25 cellular contexts compared by ENCODE assay signal in genomic region chr5:119037496-119038215, GRCh38. TPM values are rescaled to one million over a fixed set of nuclear protein-coding genes. Genes with fewer than 3 reads are reported as not detected.
A peak's percentile ranks its signal among the peaks of the same experiment; 100 is the strongest.
DNase-seq lines count a peak whose midpoint lies in the region; ATAC-seq, FAIRE-seq and TF ChIP-seq lines count a peak whose summit lies in the region.
"Had no signal": no experiment of that assay in that cellular context is flagged by ENCODE, and none has a peak within 500 bp of the region (broad histone marks: within the 10 kb centered on the region; RNA-seq: fewer than 3 reads in every experiment).

No MANE protein-coding gene starts in this region.

- H2BK5ac ChIP-seq in trophoblast cell (ENCODE audit: low read depth, low read length, poor library complexity) (no peak overlapping the region), neuronal stem cell (ENCODE audit: low read length) (no peak overlapping the region)

- no peak overlapping the region for H2AFZ ChIP-seq in PC-3 (ENCODE audit: low read length)
- H2AFZ ChIP-seq in trophoblast cell (ENCODE audit: insufficient read depth, low read length, poor library complexity), result no peak overlapping the region
- H2AFZ ChIP-seq in neuronal stem cell (ENCODE audit: low read length), result no peak overlapping the region
- H2AFZ ChIP-seq: parathyroid adenoma had no signal

- no peak for TF ChIP-seq POLR2A in thyroid gland (IDR thresholded peaks at IDR 0.05)

- intact Hi-C loops in Calu3 (cut with micrococcal nuclease; ENCODE audit: unreplicated experiment) (no loop called here), PC-3 (cut with micrococcal nuclease) (loop anchor here (2.0 kb wide), 2 partner anchors 15 to 33 kb away; partner anchors contain the start of gene DMXL1), thyroid gland (cut with DNase I) (no loop called here)

- H3K79me2 ChIP-seq in PC-3 (ENCODE audit: low read length) (no peaks in the 10 kb centered on the region), trophoblast cell (ENCODE audit: control insufficient read depth, insufficient read depth, low read length, poor library complexity) (no peaks in the 10 kb centered on the region)
- H3K79me2 ChIP-seq: parathyroid adenoma had no signal

- H3K4me1 Mint-ChIP-seq in Calu3 (ENCODE audit: low read depth, unreplicated experiment), result no peaks in the 10 kb centered on the region

- H4K20me1 ChIP-seq in PC-3 (ENCODE audit: low read length), result no peaks in the 10 kb centered on the region

- no peak overlapping the region for H2AK5ac ChIP-seq in trophoblast cell (ENCODE audit: low read length)
- no peak overlapping the region for H2AK5ac ChIP-seq in neuronal stem cell (ENCODE audit: low read depth, low read length)

- H2BK15ac ChIP-seq in neuronal stem cell (ENCODE audit: low read length), result no peak overlapping the region

- ATAC-seq in PC-3, result peak; percentile 58
- ATAC-seq: naive thymus-derived CD8-positive, alpha-beta T cell; stimulated activated naive B cell treated with anti-CD40 and anti-IgM and Interleukin-4, amounts not matched to agents 10 μg/mL and 1 μg/mL and 100 μg/mL, for 72 hours had no signal

- H3K4me1 ChIP-seq in PC-3 (ENCODE audit: insufficient read depth, low read length) (peaks cover 19% of the 10 kb centered on the region), trophoblast cell (ENCODE audit: control insufficient read depth in 1 of 2, insufficient read depth in 2 of 2, low read length in 2 of 2) (no peaks in the 10 kb centered on the region), neuronal stem cell (ENCODE audit: control insufficient read depth in 2 of 2, insufficient read depth in 1 of 2, low read depth in 1 of 2, low read length in 2 of 2) (no peaks in the 10 kb centered on the region), thyroid gland (no peaks in the 10 kb centered on the region)
- H3K4me1 ChIP-seq: parathyroid adenoma had no signal

- no peaks in the 10 kb centered on the region for H3K36me3 Mint-ChIP-seq in Calu3 (ENCODE audit: insufficient read depth, unreplicated experiment)
- H3K36me3 Mint-ChIP-seq: naive thymus-derived CD8-positive, alpha-beta T cell had no signal

- H3K27ac Mint-ChIP-seq in Calu3 (ENCODE audit: unreplicated experiment), result no peak overlapping the region
- H3K27ac Mint-ChIP-seq: stimulated activated naive B cell treated with anti-CD40 and anti-IgM and Interleukin-4, amounts not matched to agents 10 μg/mL and 1 μg/mL and 100 μg/mL, for 72 hours had no signal

- no peak for FAIRE-seq in RCC 7860 (lab: Jason Lieb, UNC)
- FAIRE-seq: H54, HTR-8/SVneo had no signal

- H3K36me3 ChIP-seq in PC-3 (ENCODE audit: low read depth, low read length), result no peaks in the 10 kb centered on the region
- no peaks in the 10 kb centered on the region for H3K36me3 ChIP-seq in trophoblast cell (ENCODE audit: control insufficient read depth in 1 of 2, insufficient read depth in 2 of 2, low read length in 2 of 2)
- H3K36me3 ChIP-seq in neuronal stem cell (replicated peaks in 1 of 2; ENCODE audit: control insufficient read depth in 2 of 2, insufficient read depth in 2 of 2, low read length in 2 of 2), result no peaks in the 10 kb centered on the region
- H3K36me3 ChIP-seq in thyroid gland, result no peaks in the 10 kb centered on the region

- H3K23ac ChIP-seq in trophoblast cell (ENCODE audit: low read length), result no peak overlapping the region
- H3K23ac ChIP-seq in neuronal stem cell (ENCODE audit: low read depth, low read length, poor library complexity), result no peak overlapping the region

- H2BK12ac ChIP-seq in trophoblast cell (ENCODE audit: low read length), result no peak overlapping the region
- no peak overlapping the region for H2BK12ac ChIP-seq in neuronal stem cell (ENCODE audit: low read length)

- no peaks in the 10 kb centered on the region for H3K9me2 ChIP-seq in PC-3 (replicated peaks; ENCODE audit: low read length)

- WGBS in trophoblast cell (ENCODE audit: extremely low coverage, insufficient coverage, insufficient read length), result no CpG with 5 or more reads among the region's 16 CpGs
- WGBS in neuronal stem cell (ENCODE audit: extremely low coverage in 2 of 2, insufficient read length in 2 of 2, insufficient replicate concordance in 1 of 2), 2 donors, result no CpG with 5 or more reads among the region's 16 CpGs
- 94 to 95% methylated on average over 16 of the region's 16 CpGs for WGBS in thyroid gland, 2 donors

- no peak for TF ChIP-seq CTCF in Calu3 (IDR thresholded peaks at IDR 0.05; ENCODE audit: unreplicated experiment)
- no peak for TF ChIP-seq CTCF in PC-3 (conservative IDR thresholded peaks at IDR 0.05; ENCODE audit: low read depth, low read length)
- no peak for TF ChIP-seq CTCF in thyroid gland (IDR thresholded peaks at IDR 0.05)

- H4K12ac ChIP-seq in trophoblast cell (ENCODE audit: low read depth, low read length), result no peak overlapping the region

- H3K27ac ChIP-seq in PC-3 (ENCODE audit: low read length), result peak overlapping the region; percentile 51
- no peak overlapping the region for H3K27ac ChIP-seq in trophoblast cell (ENCODE audit: low read depth, low read length)
- H3K27ac ChIP-seq in neuronal stem cell (replicated peaks; ENCODE audit: low read length), result no peak overlapping the region
- no peak overlapping the region for H3K27ac ChIP-seq in thyroid gland
- H3K27ac ChIP-seq: epithelial cell of prostate, parathyroid adenoma had no signal

- H2BK120ac ChIP-seq in trophoblast cell (ENCODE audit: insufficient read depth, low read length, poor library complexity) (no peak overlapping the region), neuronal stem cell (ENCODE audit: low read depth, low read length) (no peak overlapping the region)

- H3K18ac ChIP-seq in trophoblast cell (ENCODE audit: low read length), result no peak overlapping the region
- H3K18ac ChIP-seq in neuronal stem cell (ENCODE audit: low read length), result no peak overlapping the region

- H3K4me3 ChIP-seq in PC-3 (ENCODE audit: low read length) (no peak overlapping the region), trophoblast cell (ENCODE audit: low read depth, low read length) (no peak overlapping the region), neuronal stem cell (ENCODE audit: low read length in 2 of 2) (no peak overlapping the region), thyroid gland (replicated peaks in 1 of 3) (no peak overlapping the region)

- H3K27me3 Mint-ChIP-seq in Calu3 (ENCODE audit: unreplicated experiment), result no peaks in the 10 kb centered on the region
- H3K27me3 Mint-ChIP-seq: naive thymus-derived CD8-positive, alpha-beta T cell; stimulated activated naive B cell treated with anti-CD40 and anti-IgM and Interleukin-4, amounts not matched to agents 10 μg/mL and 1 μg/mL and 100 μg/mL, for 72 hours had no signal

- H4K91ac ChIP-seq in trophoblast cell (ENCODE audit: low read depth, low read length) (no peak overlapping the region), neuronal stem cell (ENCODE audit: low read depth, low read length, poor library complexity) (no peak overlapping the region)

- POLR2A ChIA-PET in PC-3 (lab: Charles Lee; ENCODE audit: unreplicated experiment), result no interaction called here

- CTCF ChIA-PET in Calu3 (lab: Charles Lee) (no interaction called here), PC-3 (lab: Charles Lee) (no interaction called here)

- H3K4ac ChIP-seq in trophoblast cell (ENCODE audit: low read depth, low read length) (no peak overlapping the region), neuronal stem cell (ENCODE audit: low read length) (no peak overlapping the region)

- H3K9me3 Mint-ChIP-seq in Calu3 (ENCODE audit: low read depth, unreplicated experiment), result peaks cover 2% of the 10 kb centered on the region
- H3K9me3 Mint-ChIP-seq: naive thymus-derived CD8-positive, alpha-beta T cell; stimulated activated naive B cell treated with anti-CD40 and anti-IgM and Interleukin-4, amounts not matched to agents 10 μg/mL and 1 μg/mL and 100 μg/mL, for 72 hours had no signal

- no peak overlapping the region for H3K4me3 Mint-ChIP-seq in Calu3 (ENCODE audit: low read depth, unreplicated experiment)
- H3K4me3 Mint-ChIP-seq: naive thymus-derived CD8-positive, alpha-beta T cell; stimulated activated naive B cell treated with anti-CD40 and anti-IgM and Interleukin-4, amounts not matched to agents 10 μg/mL and 1 μg/mL and 100 μg/mL, for 72 hours had no signal

- H3K9ac ChIP-seq in PC-3 (ENCODE audit: low read length) (no peak overlapping the region), trophoblast cell (ENCODE audit: low read length) (no peak overlapping the region), neuronal stem cell (ENCODE audit: low read depth, low read length, poor library complexity) (no peak overlapping the region)
- H3K9ac ChIP-seq: parathyroid adenoma had no signal

- DNase-seq in Calu3, result peak; percentile 6
- DNase-seq in PC-3, result peak; percentile 54
- peak; percentile 64 for DNase-seq in fibroblast of gingiva (ENCODE audit: low read depth)
- DNase-seq in trophoblast cell, result peak; percentile 74 to 80
- no peak for DNase-seq in neuronal stem cell (ENCODE audit: low spot score)
- no peak for DNase-seq in hippocampal formation (lab: John Stamatoyannopoulos, UW)
- no peak for DNase-seq in thyroid gland
- DNase-seq in RCC 7860 (ENCODE audit: low spot score), result no peak
- DNase-seq: activated CD4-positive, alpha-beta T cell treated with anti-CD3 and anti-CD28 coated beads, Interleukin-2, amount 50 U/mL, for 48 hours; activated effector memory CD4-positive, alpha-beta T cell treated with Interleukin-2 at 50 U/mL for 16 hours; amygdala; DND-41; left cardiac atrium; naive thymus-derived CD8-positive, alpha-beta T cell; NCI-H1417; NCI-H69; OCI-M1; SIG-M5; stimulated activated CD4-positive, alpha-beta T cell treated with anti-CD3 and anti-CD28 coated beads, Interleukin-2, amount 100 ng/mL, for 24 hours; stimulated activated naive B cell treated with anti-CD40 and anti-IgM and Interleukin-4, amounts not matched to agents 10 μg/mL and 1 μg/mL and 100 μg/mL, for 72 hours; T-helper 2 cell had no signal

- no peaks in the 10 kb centered on the region for H3K79me1 ChIP-seq in trophoblast cell (ENCODE audit: low read length)
- no peaks in the 10 kb centered on the region for H3K79me1 ChIP-seq in neuronal stem cell (ENCODE audit: low read depth, low read length)

- H3K4me2 ChIP-seq in PC-3 (ENCODE audit: low read length) (no peak overlapping the region), trophoblast cell (ENCODE audit: low read length) (no peak overlapping the region), neuronal stem cell (ENCODE audit: insufficient read depth, low read length, poor library complexity, severe bottlenecking) (no peak overlapping the region)

- H4K8ac ChIP-seq in trophoblast cell (ENCODE audit: low read depth, low read length), result no peak overlapping the region
- H4K8ac ChIP-seq in neuronal stem cell (ENCODE audit: low read depth, low read length), result no peak overlapping the region

- H3K14ac ChIP-seq in trophoblast cell (ENCODE audit: low read length) (no peak overlapping the region), neuronal stem cell (ENCODE audit: low read length) (no peak overlapping the region)

- H3K9me3 ChIP-seq in PC-3 (ENCODE audit: low read length) (no peaks in the 10 kb centered on the region), trophoblast cell (ENCODE audit: insufficient read depth, low read depth, low read length) (no peaks in the 10 kb centered on the region), neuronal stem cell (replicated peaks in 1 of 2; ENCODE audit: control insufficient read depth in 2 of 2, insufficient read depth in 1 of 2, low read depth in 1 of 2, low read length in 2 of 2) (no peaks in the 10 kb centered on the region), thyroid gland (no peaks in the 10 kb centered on the region)

- no peaks in the 10 kb centered on the region for H3K27me3 ChIP-seq in PC-3 (ENCODE audit: low read length)
- H3K27me3 ChIP-seq in trophoblast cell (ENCODE audit: insufficient read depth, low read length), result no peaks in the 10 kb centered on the region
- no peaks in the 10 kb centered on the region for H3K27me3 ChIP-seq in neuronal stem cell (ENCODE audit: control insufficient read depth in 3 of 3, insufficient read depth in 3 of 3, low read depth in 1 of 3, low read length in 3 of 3)
- no peaks in the 10 kb centered on the region for H3K27me3 ChIP-seq in thyroid gland

- BruUV-seq in Calu3 (replicated peaks; lab: Mats Ljungman, UMichigan), result no TSS peak
- BruUV-seq in PC-3 (replicated peaks; lab: Mats Ljungman, UMichigan), result no TSS peak

- no peaks in the 10 kb centered on the region for H3F3A ChIP-seq in PC-3 (ENCODE audit: low read length, unreplicated experiment)

RNA-seq across cellular contexts. Expression of gene DMXL1, which starts 33.2 kb away (rescaled TPM):
- total RNA-seq in Calu3 (2022), result 43.3 and 46.6 TPM in 2 replicates
- total RNA-seq in PC-3 (2014; rRNA removed), result 16.0 and 20.6 TPM in 2 replicates
- polyA plus RNA-seq in trophoblast cell (2013), result 13.8 and 15.1 TPM in 2 replicates
- polyA plus RNA-seq in neuronal stem cell (2013, experiment 1 of 2), result 7.9 TPM
- polyA plus RNA-seq in neuronal stem cell (2013, experiment 2 of 2), result 8.6 TPM
- 100 to 1,000 TPM in 1 of 4 donors, 10 to 100 TPM in 3; 90.8 to 158 (median 95.4) TPM for total RNA-seq in thyroid gland

RNA-seq across cellular contexts. Expression of gene DTWD2, which starts 49.3 kb away (rescaled TPM):
- total RNA-seq in Calu3 (2022) (12.3 and 12.6 TPM in 2 replicates), PC-3 (2014; rRNA removed) (16.5 and 24.4 TPM in 2 replicates), thyroid gland (10 to 100 TPM; 17.6 to 37.8 (median 28.8) TPM)
- 1.0 and 1.2 TPM in 2 replicates for polyA plus RNA-seq in trophoblast cell (2013)
- 2.7 TPM for polyA plus RNA-seq in neuronal stem cell (2013, experiment 1 of 2)
- 2.6 TPM for polyA plus RNA-seq in neuronal stem cell (2013, experiment 2 of 2)

Comparison
In these comparisons a context has a peak if more than half of its experiments do, and no peak if none do; other contexts are left out.
1. DNase-seq: peak in Calu3 (single experiment), PC-3 (single experiment), fibroblast of gingiva (single experiment) and trophoblast cell (2 of 2); none in neuronal stem cell (single experiment), hippocampal formation (0 of 2), thyroid gland (0 of 2) and RCC 7860 (single experiment).